ENCODE assay signal across 1 cellular context in genomic region chr13:38607136-38607535, GRCh38.
TF ChIP-seq lines count a peak whose summit lies in the region.

No MANE protein-coding gene starts in this region.

TF ChIP-seq in GM23338, 12 proteins besides CTCF, POLR2A, EP300 and RAD21 (continued from another document):
- TF ChIP-seq ZNF462 (CRISPR knock-in tag; IDR thresholded peaks at IDR 0.05) = no peak
- TF ChIP-seq NANOG (IDR thresholded peaks at IDR 0.05; ENCODE audit: borderline replicate concordance) = no peak
- TF ChIP-seq JUNB (IDR thresholded peaks at IDR 0.05; ENCODE audit: unreplicated experiment) = no peak
- no peak for TF ChIP-seq POLR2AphosphoS5 (IDR thresholded peaks at IDR 0.05; ENCODE audit: low read depth)
- TF ChIP-seq STAT1 (IDR thresholded peaks at IDR 0.05; ENCODE audit: unreplicated experiment) = no peak
- TF ChIP-seq ZNF331 (CRISPR knock-in tag; IDR thresholded peaks at IDR 0.05; ENCODE audit: low read depth) = no peak
TF ChIP-seq in GM23338: peak in this region for 0.
